Comparison of ENCODE assay signal across 16 cellular contexts in genomic region chr16:25692734-25693508, GRCh38. TPM values are rescaled to one million over a fixed set of nuclear protein-coding genes. Genes with fewer than 3 reads are reported as not detected.
DNase-seq lines count a peak whose midpoint lies in the region; ATAC-seq, FAIRE-seq and TF ChIP-seq lines count a peak whose summit lies in the region.
"Had no signal": no experiment of that assay in that cellular context is flagged by ENCODE, and none has a peak within 500 bp of the region (broad histone marks: within the 10 kb centered on the region; RNA-seq: fewer than 3 reads in every experiment).

No MANE protein-coding gene starts in this region.

- no peak overlapping the region for H3K27ac ChIP-seq in breast epithelium
- no peak overlapping the region for H3K27ac ChIP-seq in astrocyte (ENCODE audit: low read depth, low read length)
- H3K27ac ChIP-seq in suprapubic skin, result no peak overlapping the region
- no peak overlapping the region for H3K27ac ChIP-seq in psoas muscle
- H3K27ac ChIP-seq in GM23248, result no peak overlapping the region

- H3F3A ChIP-seq in GM23248 (ENCODE audit: insufficient read depth), result no peaks in the 10 kb centered on the region

- DNase-seq in breast epithelium (ENCODE audit: low spot score in 2 of 2) (no peak), MCF 10A (ENCODE audit: unreplicated experiment) (no peak), astrocyte (ENCODE audit: low read depth) (no peak), islet precursor cell (peak; percentile 69), suprapubic skin (ENCODE audit: low spot score in 2 of 2) (no peak), psoas muscle (no peak), GM23248 (no peak)
- DNase-seq: activated CD4-positive, CD25-positive, alpha-beta regulatory T cell treated with anti-CD3 and anti-CD28 coated beads, Interleukin-2, amount 50 U/mL, for 72 hours; activated T-cell treated with anti-CD3 and anti-CD28 coated beads, Interleukin-2, amount 50 U/mL, for 24 hours; DMS53; effector CD4-positive, alpha-beta T cell; NCI-H2107 had no signal

- CTCF ChIA-PET in MCF 10A (lab: Yijun Ruan, JAX), result no interaction called here

- H3K4me1 Mint-ChIP-seq in MCF 10A (ENCODE audit: insufficient read depth, unreplicated experiment) (no peaks in the 10 kb centered on the region), astrocyte (ENCODE audit: low read depth, unreplicated experiment) (no peaks in the 10 kb centered on the region)

- H3K4me2 ChIP-seq in astrocyte (ENCODE audit: low read length) (no peak overlapping the region), GM23248 (ENCODE audit: unreplicated experiment) (no peak overlapping the region)

- H3K9me3 ChIP-seq in breast epithelium, result no peaks in the 10 kb centered on the region
- no peaks in the 10 kb centered on the region for H3K9me3 ChIP-seq in astrocyte (ENCODE audit: insufficient read depth, low read depth, low read length)
- no peaks in the 10 kb centered on the region for H3K9me3 ChIP-seq in suprapubic skin
- no peaks in the 10 kb centered on the region for H3K9me3 ChIP-seq in psoas muscle
- H3K9me3 ChIP-seq in GM23248 (ENCODE audit: low read depth), result no peaks in the 10 kb centered on the region

- TF ChIP-seq CTCF in breast epithelium (IDR thresholded peaks at IDR 0.05) (no peak), MCF 10A (IDR thresholded peaks at IDR 0.05; ENCODE audit: unreplicated experiment) (no peak), astrocyte (IDR thresholded peaks at IDR 0.05; ENCODE audit: insufficient read depth, low read depth, low read length) (no peak), suprapubic skin (IDR thresholded peaks at IDR 0.05) (no peak), psoas muscle (IDR thresholded peaks at IDR 0.05) (no peak)

- H3K27me3 Mint-ChIP-seq in MCF 10A (ENCODE audit: insufficient read depth, unreplicated experiment) (no peaks in the 10 kb centered on the region), astrocyte (ENCODE audit: low read depth, unreplicated experiment) (peaks cover 23% of the 10 kb centered on the region)

- intact Hi-C loops in breast epithelium (cut with DNase I; ENCODE audit: low total_unique reads) (no loop called here), MCF 10A (cut with micrococcal nuclease) (no loop called here), psoas muscle (cut with DNase I) (no loop called here)

- H3K9me3 Mint-ChIP-seq in MCF 10A (ENCODE audit: unreplicated experiment) (peaks cover 40% of the 10 kb centered on the region), astrocyte (ENCODE audit: unreplicated experiment) (peaks cover 6% of the 10 kb centered on the region)
- H3K9me3 Mint-ChIP-seq: activated T-cell treated with anti-CD3 and anti-CD28 coated beads, Interleukin-2, amount 50 U/mL, for 24 hours had no signal

- no peaks in the 10 kb centered on the region for H3K79me2 ChIP-seq in astrocyte (ENCODE audit: insufficient read depth, low read length)
- no peaks in the 10 kb centered on the region for H3K79me2 ChIP-seq in GM23248 (ENCODE audit: insufficient read depth)

- H3K27ac Mint-ChIP-seq in MCF 10A (ENCODE audit: low read depth, unreplicated experiment) (no peak overlapping the region), astrocyte (ENCODE audit: unreplicated experiment) (no peak overlapping the region)
- H3K27ac Mint-ChIP-seq: activated T-cell treated with anti-CD3 and anti-CD28 coated beads, Interleukin-2, amount 50 U/mL, for 24 hours had no signal

- POLR2A ChIA-PET in MCF 10A (lab: Yijun Ruan, JAX), result no interaction called here

- in situ Hi-C loops in GM23248 (cut with MboI), result no loop called here

- H2AFZ ChIP-seq in astrocyte (ENCODE audit: low read depth, low read length) (no peak overlapping the region), GM23248 (no peak overlapping the region)

- H3K36me3 Mint-ChIP-seq in MCF 10A (ENCODE audit: insufficient read depth, unreplicated experiment) (no peaks in the 10 kb centered on the region), astrocyte (ENCODE audit: low read depth, unreplicated experiment) (no peaks in the 10 kb centered on the region)

- FAIRE-seq in astrocyte (lab: Jason Lieb, UNC), result no peak
- FAIRE-seq: GM12878 had no signal

- 4% methylated on average over 10 of the region's 72 CpGs for WGBS in suprapubic skin
- WGBS in psoas muscle, 3 donors, result 1% methylated on average over 47 to 72 of the region's 72 CpGs
- 3% methylated on average over 56 to 65 of the region's 72 CpGs for WGBS in GM23248 (ENCODE audit: low coverage in 1 of 2, low lambda C conversion rate in 2 of 2, missing lambda C conversion rate in 2 of 2), 2 experiments

- no peaks in the 10 kb centered on the region for H3K9me2 ChIP-seq in GM23248 (ENCODE audit: insufficient read depth)

- H4K20me1 ChIP-seq in astrocyte (ENCODE audit: insufficient read depth, low read length) (no peaks in the 10 kb centered on the region), GM23248 (ENCODE audit: insufficient read depth) (no peaks in the 10 kb centered on the region)

- ATAC-seq in psoas muscle (no peak), HG03460 (IDR thresholded peaks at IDR 0.05; ENCODE audit: unreplicated experiment) (no peak)
- ATAC-seq: GM12878 had no signal

- BruUV-seq in MCF 10A (replicated peaks; lab: Mats Ljungman, UMichigan), result no TSS peak

- H3K4me1 ChIP-seq in breast epithelium (peaks cover 0 to 5% of the 10 kb centered on the region in 2 donors), astrocyte (ENCODE audit: insufficient read depth, low read length) (no peaks in the 10 kb centered on the region), suprapubic skin (peaks cover 16% of the 10 kb centered on the region), psoas muscle (no peaks in the 10 kb centered on the region), GM23248 (ENCODE audit: insufficient read depth) (no peaks in the 10 kb centered on the region)

- H3K9ac ChIP-seq in astrocyte (ENCODE audit: low read length) (no peak overlapping the region), GM23248 (no peak overlapping the region)

- H3K4me3 ChIP-seq in breast epithelium, result peak overlapping the region in 2 of 3 donors; percentile 51 to 69
- no peak overlapping the region for H3K4me3 ChIP-seq in astrocyte (ENCODE audit: insufficient read depth, low read depth, low read length)
- H3K4me3 ChIP-seq in suprapubic skin, result peak overlapping the region; percentile 50
- H3K4me3 ChIP-seq in psoas muscle, result no peak overlapping the region
- no peak overlapping the region for H3K4me3 ChIP-seq in GM23248
- H3K4me3 ChIP-seq: GM12878 had no signal

- no peak for TF ChIP-seq EP300 in suprapubic skin (IDR thresholded peaks at IDR 0.05)

- no peaks in the 10 kb centered on the region for H3K36me3 ChIP-seq in breast epithelium
- H3K36me3 ChIP-seq in astrocyte (ENCODE audit: insufficient read depth, low read length), result no peaks in the 10 kb centered on the region
- H3K36me3 ChIP-seq in suprapubic skin, result no peaks in the 10 kb centered on the region
- no peaks in the 10 kb centered on the region for H3K36me3 ChIP-seq in psoas muscle (ENCODE audit: insufficient read depth in 1 of 2, low read depth in 1 of 2)
- no peaks in the 10 kb centered on the region for H3K36me3 ChIP-seq in GM23248 (ENCODE audit: low read depth)

- TF ChIP-seq POLR2A in breast epithelium (IDR thresholded peaks at IDR 0.05) (no peak), suprapubic skin (IDR thresholded peaks at IDR 0.05) (no peak)

- H3K4me3 Mint-ChIP-seq in MCF 10A (ENCODE audit: unreplicated experiment) (no peak overlapping the region), astrocyte (ENCODE audit: unreplicated experiment) (peak overlapping the region; percentile 70)
- H3K4me3 Mint-ChIP-seq: activated T-cell treated with anti-CD3 and anti-CD28 coated beads, Interleukin-2, amount 50 U/mL, for 24 hours had no signal

- H3K27me3 ChIP-seq in breast epithelium (peaks cover 5 to 57% of the 10 kb centered on the region in 2 donors), astrocyte (ENCODE audit: insufficient read depth, low read length) (peaks cover 27% of the 10 kb centered on the region), suprapubic skin (peaks cover 75% of the 10 kb centered on the region), psoas muscle (ENCODE audit: insufficient read depth in 3 of 3, low read length in 2 of 3) (peaks cover 4 to 74% (median 13%) of the 10 kb centered on the region in 3 donors), GM23248 (replicated peaks; ENCODE audit: insufficient read depth) (peaks cover 68% of the 10 kb centered on the region)

RNA-seq across cellular contexts. Expression of gene HS3ST4, which starts 1.2 kb away (rescaled TPM):
- 1 to 10 TPM in 1 of 3 donors, under 1 TPM in 1, not detected in 1; 0.66 to 3.4 TPM for total RNA-seq in breast epithelium
- not detected in 2 replicates for total RNA-seq in MCF 10A (2022)
- 0.55 and 1.2 TPM in 2 replicates for total RNA-seq in astrocyte
- 1 to 10 TPM in 1 of 4 donors, under 1 TPM in 2, not detected in 1; 0.49 to 1.4 (median 0.64) TPM for total RNA-seq in suprapubic skin
- total RNA-seq in psoas muscle, result not detected
- polyA plus RNA-seq in psoas muscle, result under 1 TPM in 1 of 3 donors, not detected in 2; 0.01 TPM
- total RNA-seq in GM23248 (2014; rRNA removed; shearing (Covaris generic)), result not detected in 2 replicates
- not detected in 2 replicates for polyA plus RNA-seq in GM23248 (2016; fragmentation: Nextera tagmentation; extraction: Ambion mirVana)
- total RNA-seq: GM12878, osteocyte had no signal
- polyA plus RNA-seq: AG04450 had no signal

Comparison
In these comparisons a context has a peak if more than half of its experiments do, and no peak if none do; other contexts are left out.
1. H3K4me3 ChIP-seq: peak in breast epithelium (2 of 3) and suprapubic skin (single experiment); none in astrocyte (single experiment), psoas muscle (single experiment) and GM23248 (single experiment).